In genomic region chr1:230917284-230918135, GRCh38 we compare ENCODE assay signal across 8 cellular contexts. TPM values are rescaled to one million over a fixed set of nuclear protein-coding genes. Genes with fewer than 3 reads are reported as not detected.
DNase-seq lines count a peak whose midpoint lies in the region; ATAC-seq, FAIRE-seq and TF ChIP-seq lines count a peak whose summit lies in the region.

No MANE protein-coding gene starts in this region.

- H3K27ac Mint-ChIP-seq in activated T-cell treated with anti-CD3 and anti-CD28 coated beads, Interleukin-2, amount 50 U/mL, for 24 hours = no peak overlapping the region
- no peak overlapping the region for H3K27ac Mint-ChIP-seq in nephron progenitor cell

- TF ChIP-seq POLR2A in GM12891 (IDR thresholded peaks at IDR 0.05; ENCODE audit: low read depth, low read length) = no peak

- peak; percentile 54 for TF ChIP-seq CTCF in nephron progenitor cell (IDR thresholded peaks at IDR 0.05)

- FAIRE-seq in GM12891 (lab: Jason Lieb, UNC) = peak; percentile 89

- H3K36me3 Mint-ChIP-seq in activated T-cell treated with anti-CD3 and anti-CD28 coated beads, Interleukin-2, amount 50 U/mL, for 24 hours (ENCODE audit: low read depth) = peaks cover 81% of the 10 kb centered on the region
- peaks cover 21% of the 10 kb centered on the region for H3K36me3 Mint-ChIP-seq in nephron progenitor cell (ENCODE audit: low read depth)

- H3K4me1 Mint-ChIP-seq in activated T-cell treated with anti-CD3 and anti-CD28 coated beads, Interleukin-2, amount 50 U/mL, for 24 hours (ENCODE audit: low read depth) = peaks cover 7% of the 10 kb centered on the region
- no peaks in the 10 kb centered on the region for H3K4me1 Mint-ChIP-seq in nephron progenitor cell

- no peaks in the 10 kb centered on the region for H3K27me3 Mint-ChIP-seq in activated T-cell treated with anti-CD3 and anti-CD28 coated beads, Interleukin-2, amount 50 U/mL, for 24 hours
- no peaks in the 10 kb centered on the region for H3K27me3 Mint-ChIP-seq in nephron progenitor cell (ENCODE audit: low read depth, poor library complexity)

- peak; percentile 25 for DNase-seq in GM12891 (ENCODE audit: insufficient read length, low spot score)
- peak; percentile 91 for DNase-seq in HT-29 (ENCODE audit: low spot score)
- peak; percentile 9 for DNase-seq in OCI-M2 (lab: John Stamatoyannopoulos, UW; ENCODE audit: unreplicated experiment)
- DNase-seq in activated T-cell treated with anti-CD3 and anti-CD28 coated beads, Interleukin-2, amount 50 U/mL, for 24 hours = peak; percentile 69
- DNase-seq in fibroblast of gingiva (ENCODE audit: low read depth) = peak; percentile 54
- DNase-seq in nephron progenitor cell = peak; percentile 76
- peak; percentile 76 for DNase-seq in stimulated activated naive CD8-positive, alpha-beta T cell treated with anti-CD3 and anti-CD28 coated beads, Interleukin-15, Interleukin-2, amounts not matched to agents 100 U/mL and 50 U/mL, for 24 hours
- DNase-seq in NCI-H187 treated with DMSO at 0.1 percent for 48 hours (lab: John Stamatoyannopoulos, UW) = no peak

- no peaks in the 10 kb centered on the region for H3K9me3 Mint-ChIP-seq in activated T-cell treated with anti-CD3 and anti-CD28 coated beads, Interleukin-2, amount 50 U/mL, for 24 hours
- H3K9me3 Mint-ChIP-seq in nephron progenitor cell = no peaks in the 10 kb centered on the region

- peak; percentile 66 for ATAC-seq in stimulated activated naive CD8-positive, alpha-beta T cell treated with anti-CD3 and anti-CD28 coated beads, Interleukin-15, Interleukin-2, amounts not matched to agents 100 U/mL and 50 U/mL, for 24 hours

- H3K4me3 Mint-ChIP-seq in activated T-cell treated with anti-CD3 and anti-CD28 coated beads, Interleukin-2, amount 50 U/mL, for 24 hours = no peak overlapping the region
- H3K4me3 Mint-ChIP-seq in nephron progenitor cell = no peak overlapping the region

TF ChIP-seq in GM12891, 5 proteins besides CTCF, POLR2A, EP300 and RAD21:
- no peak for TF ChIP-seq POLR2AphosphoS5 (IDR thresholded peaks at IDR 0.05; ENCODE audit: low read depth, low read length)

RNA-seq across cellular contexts. Expression of gene C1orf198, which starts 49.2 kb away (rescaled TPM):
- 1.2 TPM for polyA plus RNA-seq in GM12891 (2012; ENCODE audit: low read depth, missing spikeins)
- total RNA-seq in HT-29 (2014; rRNA removed; shearing (Covaris generic)) = 29.7 and 35.0 TPM in 2 replicates
